Comparison of ENCODE assay signal across 1 cellular context in genomic region chr22:19457828-19458428, GRCh38.
TF ChIP-seq lines count a peak whose summit lies in the region.

No MANE protein-coding gene starts in this region.

TF ChIP-seq in K562, 482 proteins besides CTCF, POLR2A, EP300 and RAD21:
- TF ChIP-seq ZBTB34 (CRISPR knock-in tag; IDR thresholded peaks at IDR 0.05) (no peak), ZNF740 (CRISPR knock-in tag; IDR thresholded peaks at IDR 0.05) (0 out of 2 replicates have a peak, but pooled peaks have one; percentile 22), ZNF740 (tag; IDR thresholded peaks at IDR 0.05) (no peak), SNRNP70 (optimal IDR thresholded peaks at IDR 0.05; ENCODE audit: low read depth, low read length) (peak; percentile 82), ZNF395 (CRISPR knock-in tag; IDR thresholded peaks at IDR 0.05) (no peak), ELK1 (CRISPR knock-in tag; IDR thresholded peaks at IDR 0.05) (0 out of 2 replicates have a peak, but pooled peaks have one; percentile 45), JUN (IDR thresholded peaks at IDR 0.05; ENCODE audit: borderline replicate concordance, low read depth, low read length) (no peak), JUN (CRISPR knock-in tag; IDR thresholded peaks at IDR 0.05; ENCODE audit: borderline replicate concordance) (0 out of 2 replicates have a peak, but pooled peaks have one; percentile 16), MAX (CRISPR knock-in tag; IDR thresholded peaks at IDR 0.05) (peak; percentile 32; the same call in 1 of the 2 replicates), POLR2G (IDR thresholded peaks at IDR 0.05; ENCODE audit: low read depth, low read length) (0 out of 2 replicates have a peak, but pooled peaks have one; percentile 22), MBD2 (IDR thresholded peaks at IDR 0.05; ENCODE audit: borderline replicate concordance, low read depth) (no peak), STAG1 (CRISPR knock-in tag; IDR thresholded peaks at IDR 0.05; ENCODE audit: borderline replicate concordance) (peak; percentile 23; the same call in 1 of the 2 replicates), HEY1 (CRISPR knock-in tag; IDR thresholded peaks at IDR 0.05; ENCODE audit: borderline replicate concordance) (no peak), GATAD2B (IDR thresholded peaks at IDR 0.05; ENCODE audit: borderline replicate concordance) (no peak), ZC3H4 (CRISPR knock-in tag; IDR thresholded peaks at IDR 0.05; ENCODE audit: borderline replicate concordance) (peak; percentile 86), WHSC1 (IDR thresholded peaks at IDR 0.05; ENCODE audit: low read length) (peak; percentile 94), BRD9 (IDR thresholded peaks at IDR 0.05; ENCODE audit: low read depth, partially characterized antibody) (no peak), CCAR2 (IDR thresholded peaks at IDR 0.05; ENCODE audit: low read depth, low read length) (no peak), RNF219 (CRISPR knock-in tag; IDR thresholded peaks at IDR 0.05) (no peak), NFE2 (IDR thresholded peaks at IDR 0.05; ENCODE audit: low read depth) (0 out of 2 replicates have a peak, but pooled peaks have one; percentile 26), NR3C1 (CRISPR knock-in tag; IDR thresholded peaks at IDR 0.05) (0 out of 2 replicates have a peak, but pooled peaks have one; percentile 67), MLX (CRISPR knock-in tag; conservative IDR thresholded peaks at IDR 0.05) (0 out of 4 replicates have a peak, but pooled peaks of 1 of the 2 experiments have one; percentile 38), RBBP5 (IDR thresholded peaks at IDR 0.05; ENCODE audit: borderline replicate concordance, insufficient read depth, low read length, poor library complexity, severe bottlenecking) (peak; percentile 27), MTA3 (IDR thresholded peaks at IDR 0.05; ENCODE audit: borderline replicate concordance) (no peak), ZBTB40 (IDR thresholded peaks at IDR 0.05) (no peak), ZBTB40 (CRISPR knock-in tag; IDR thresholded peaks at IDR 0.05) (peak; percentile 26; the same call in 1 of the 2 replicates), RUNX1 (IDR thresholded peaks at IDR 0.05; ENCODE audit: low read depth) (0 out of 2 replicates have a peak, but pooled peaks have one; percentile 50), POLR2B (IDR thresholded peaks at IDR 0.05; ENCODE audit: low read depth, partially characterized antibody) (peak; percentile 24), ATF2 (CRISPR knock-in tag; IDR thresholded peaks at IDR 0.05) (peak; percentile 50; the same call in 1 of the 2 replicates)
